In the genomic region with DNA sequence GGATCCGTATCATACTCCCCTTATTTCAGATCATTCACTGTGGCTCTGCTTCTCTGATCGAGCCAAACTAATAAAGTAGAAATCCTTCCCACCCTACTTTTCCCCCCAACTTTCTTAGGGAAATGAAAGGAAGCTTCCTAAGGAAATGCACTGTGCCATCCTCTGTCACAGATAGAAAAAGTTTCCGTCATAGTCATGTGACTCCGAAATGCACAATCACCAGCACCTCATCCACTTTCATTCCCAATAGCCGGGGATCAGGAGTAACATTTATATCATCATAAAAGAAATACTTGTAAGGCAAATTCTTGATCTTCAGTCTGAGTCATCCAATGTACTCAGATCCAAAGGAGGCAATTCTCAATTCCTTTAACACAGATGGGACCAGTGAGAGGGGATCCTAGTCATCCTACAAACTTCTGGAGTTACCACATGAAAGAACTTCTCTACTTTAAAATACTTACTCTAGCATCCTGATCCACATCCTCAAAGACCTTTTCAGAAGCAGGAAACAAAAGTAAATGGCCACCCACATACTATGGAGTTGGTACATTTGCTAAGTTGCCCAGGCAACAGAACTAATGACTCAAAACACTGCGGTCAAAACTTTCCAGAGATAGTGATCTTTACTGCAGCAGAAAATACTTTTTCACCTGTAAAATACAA, we compare ENCODE assay signal across 14 cellular contexts.
DNase-seq lines count a peak whose midpoint lies in the region; ATAC-seq and TF ChIP-seq lines count a peak whose summit lies in the region.
"Had no signal": no experiment of that assay in that cellular context is flagged by ENCODE, and none has a peak within 500 bp of the region (broad histone marks: within the 10 kb centered on the region; RNA-seq: fewer than 3 reads in every experiment).

No MANE protein-coding gene starts in this region.

- DNase-seq in GM04503 (ENCODE audit: low read depth) (peak; percentile 7), amniotic stem cell (lab: John Stamatoyannopoulos, UW) (peak; percentile 21), left kidney (ENCODE audit: low read depth, low spot score) (peak; percentile 42), mesenteric fat pad (ENCODE audit: low spot score) (no peak), erythroblast (lab: John Stamatoyannopoulos, UW) (no peak)
- DNase-seq: activated CD4-positive, CD25-positive, alpha-beta regulatory T cell treated with anti-CD3 and anti-CD28 coated beads, Interleukin-2, amount 50 U/mL, for 72 hours; activated naive CD4-positive, alpha-beta T cell; DND-41; left colon; NCI-H2029 treated with DMSO at 0.1 percent for 48 hours; pancreas had no signal

- TF ChIP-seq POLR2A in erythroblast (IDR thresholded peaks at IDR 0.05; ENCODE audit: low read length): no peak

- ATAC-seq in HG03575 (IDR thresholded peaks at IDR 0.05; ENCODE audit: extremely low read depth, insufficient number of reproducible peaks, low FRiP score, unreplicated experiment) (peak; percentile 73), HG03342 (IDR thresholded peaks at IDR 0.05; ENCODE audit: unreplicated experiment) (no peak), GM21526 (IDR thresholded peaks at IDR 0.05; ENCODE audit: low FRiP score, unreplicated experiment) (no peak)
- ATAC-seq: left colon had no signal

Comparison
In these comparisons a context has a peak if more than half of its experiments do, and no peak if none do; other contexts are left out.
1. DNase-seq: peak in GM04503 (single experiment), amniotic stem cell (single experiment) and left kidney (single experiment); none in mesenteric fat pad (single experiment) and erythroblast (0 of 2).